ENCODE assay signal across 9 cellular contexts in genomic region chr1:229203030-229203751, GRCh38.
A peak's percentile ranks its signal among the peaks of the same experiment; 100 is the strongest.
DNase-seq lines count a peak whose midpoint lies in the region; ATAC-seq and TF ChIP-seq lines count a peak whose summit lies in the region.
"Had no signal": no experiment of that assay in that cellular context is flagged by ENCODE, and none has a peak within 500 bp of the region (broad histone marks: within the 10 kb centered on the region; RNA-seq: fewer than 3 reads in every experiment).

No MANE protein-coding gene starts in this region.

- H3K27me3 ChIP-seq in mammary epithelial cell (ENCODE audit: insufficient read depth, low read length), result peaks cover 7% of the 10 kb centered on the region
- H3K27me3 ChIP-seq: neutrophil had no signal

- no TSS peak for BruUV-seq in mammary epithelial cell (replicated peaks; lab: Mats Ljungman, UMichigan)

- dilution Hi-C loops in mammary epithelial cell (cut with HindIII; ENCODE audit: low sequenced_read_pairs), result no loop called here

- no peak overlapping the region for H3K9ac ChIP-seq in mammary epithelial cell (ENCODE audit: insufficient read depth, low read length)

- TF ChIP-seq CTCF in mammary epithelial cell (conservative IDR thresholded peaks at IDR 0.05 in 1 of 2, IDR thresholded peaks at IDR 0.05 in 1 of 2; ENCODE audit: extremely low read depth in 1 of 2, insufficient read depth in 1 of 2, low read depth in 1 of 2, low read length in 2 of 2) (no peak), mucosa of descending colon (IDR thresholded peaks at IDR 0.05) (no peak)

- intact Hi-C loops in mammary epithelial cell (cut with micrococcal nuclease), result no loop called here
- intact Hi-C loops in mucosa of descending colon (cut with DNase I, micrococcal nuclease), result no loop called here
- intact Hi-C loops in activated T-helper 1 cell treated with anti-CD3 and anti-CD28 coated beads, Interleukin-12 subunit alpha, Interleukin-12 subunit beta, Interleukin-2, Interleukin-4 antibody, amounts not matched to agents 30 ng/mL and 10 ng/mL and 1 ng/mL, durations not matched to agents 14 hours and 24 hours and 36 hours (cut with micrococcal nuclease), result no loop called here

- no peak overlapping the region for H3K4me2 ChIP-seq in mammary epithelial cell (ENCODE audit: insufficient read depth, low read depth, low read length)

- no peak overlapping the region for H3K4me3 Mint-ChIP-seq in activated T-helper 1 cell treated with anti-CD3 and anti-CD28 coated beads, Interleukin-12 subunit alpha, Interleukin-12 subunit beta, Interleukin-2, Interleukin-4 antibody, amounts not matched to agents 30 ng/mL and 10 ng/mL and 1 ng/mL, durations not matched to agents 14 hours and 24 hours and 36 hours

- DNase-seq in EH (ENCODE audit: low read depth) (peak; percentile 57), NAMALWA (ENCODE audit: low spot score) (peak; percentile 67), mammary epithelial cell (peak; percentile 64), mucosa of descending colon (no peak), cerebellar cortex (ENCODE audit: low spot score) (no peak)
- DNase-seq in activated T-helper 1 cell treated with anti-CD3 and anti-CD28 coated beads, Interleukin-12 subunit alpha, Interleukin-12 subunit beta, Interleukin-2, Interleukin-4 antibody, amounts not matched to agents 30 ng/mL and 10 ng/mL and 1 ng/mL, durations not matched to agents 14 hours and 24 hours and 36 hours (ENCODE audit: low spot score), result no peak
- no peak for DNase-seq in activated CD4-positive, alpha-beta T cell treated with anti-CD3 and anti-CD28 coated beads for 4 hours
- DNase-seq in activated CD8-positive, alpha-beta memory T cell treated with anti-CD3 and anti-CD28 coated beads, Interleukin-2, amount 50 U/mL, for 48 hours, result no peak

- H2AFZ ChIP-seq in mammary epithelial cell (ENCODE audit: low read depth, low read length), result no peak overlapping the region

- WGBS in mammary epithelial cell (ENCODE audit: low coverage, missing lambda C conversion rate), result 73% methylated on average over 5 of the region's 5 CpGs

- CTCF ChIA-PET in mammary epithelial cell (lab: Charles Lee; ENCODE audit: low non-redundant PET), result no interaction called here

- H3K79me2 ChIP-seq in mammary epithelial cell (ENCODE audit: insufficient read depth, low read length), result no peaks in the 10 kb centered on the region

- ATAC-seq in mucosa of descending colon, result peak; percentile 52

- peaks cover 3% of the 10 kb centered on the region for H3K4me1 ChIP-seq in mammary epithelial cell (ENCODE audit: insufficient read depth, low read length)
- H3K4me1 ChIP-seq in mucosa of descending colon (ENCODE audit: low read depth), result peaks cover 9% of the 10 kb centered on the region

- no peaks in the 10 kb centered on the region for H4K20me1 ChIP-seq in mammary epithelial cell (ENCODE audit: insufficient read depth, low read length)

- no peak overlapping the region for H3K4me3 ChIP-seq in mammary epithelial cell (replicated peaks in 1 of 3; ENCODE audit: insufficient read depth in 1 of 3, low read depth in 2 of 3, low read length in 3 of 3)
- no peak overlapping the region for H3K4me3 ChIP-seq in mucosa of descending colon

- no peak overlapping the region for H3K27ac Mint-ChIP-seq in activated T-helper 1 cell treated with anti-CD3 and anti-CD28 coated beads, Interleukin-12 subunit alpha, Interleukin-12 subunit beta, Interleukin-2, Interleukin-4 antibody, amounts not matched to agents 30 ng/mL and 10 ng/mL and 1 ng/mL, durations not matched to agents 14 hours and 24 hours and 36 hours

- no peak overlapping the region for H3K27ac ChIP-seq in mammary epithelial cell (ENCODE audit: insufficient read depth, low read depth, low read length)
- H3K27ac ChIP-seq: neutrophil had no signal

- in situ Hi-C loops in mammary epithelial cell (cut with MboI; ENCODE audit: low sequenced_read_pairs in 2 of 2), result no loop called here

- H3K9me3 ChIP-seq in mammary epithelial cell (replicated peaks; ENCODE audit: insufficient read depth, low read length) (no peaks in the 10 kb centered on the region), mucosa of descending colon (no peaks in the 10 kb centered on the region)
- H3K9me3 ChIP-seq: neutrophil had no signal

- no peaks in the 10 kb centered on the region for H3K36me3 Mint-ChIP-seq in activated T-helper 1 cell treated with anti-CD3 and anti-CD28 coated beads, Interleukin-12 subunit alpha, Interleukin-12 subunit beta, Interleukin-2, Interleukin-4 antibody, amounts not matched to agents 30 ng/mL and 10 ng/mL and 1 ng/mL, durations not matched to agents 14 hours and 24 hours and 36 hours (ENCODE audit: low read depth)

- peaks cover 20% of the 10 kb centered on the region for H3K4me1 Mint-ChIP-seq in activated T-helper 1 cell treated with anti-CD3 and anti-CD28 coated beads, Interleukin-12 subunit alpha, Interleukin-12 subunit beta, Interleukin-2, Interleukin-4 antibody, amounts not matched to agents 30 ng/mL and 10 ng/mL and 1 ng/mL, durations not matched to agents 14 hours and 24 hours and 36 hours (ENCODE audit: low read depth)

- no peaks in the 10 kb centered on the region for H3K36me3 ChIP-seq in mammary epithelial cell (ENCODE audit: insufficient read depth, low read length)
- no peaks in the 10 kb centered on the region for H3K36me3 ChIP-seq in mucosa of descending colon (ENCODE audit: low read depth)
- H3K36me3 ChIP-seq: neutrophil had no signal

- no peaks in the 10 kb centered on the region for H3K9me3 Mint-ChIP-seq in activated T-helper 1 cell treated with anti-CD3 and anti-CD28 coated beads, Interleukin-12 subunit alpha, Interleukin-12 subunit beta, Interleukin-2, Interleukin-4 antibody, amounts not matched to agents 30 ng/mL and 10 ng/mL and 1 ng/mL, durations not matched to agents 14 hours and 24 hours and 36 hours

- peaks cover 16% of the 10 kb centered on the region for H3K27me3 Mint-ChIP-seq in activated T-helper 1 cell treated with anti-CD3 and anti-CD28 coated beads, Interleukin-12 subunit alpha, Interleukin-12 subunit beta, Interleukin-2, Interleukin-4 antibody, amounts not matched to agents 30 ng/mL and 10 ng/mL and 1 ng/mL, durations not matched to agents 14 hours and 24 hours and 36 hours (ENCODE audit: insufficient read depth)

Comparison
In these comparisons a context has a peak if more than half of its experiments do, and no peak if none do; other contexts are left out.
1. DNase-seq: peak in EH (single experiment), NAMALWA (single experiment) and mammary epithelial cell (single experiment); none in mucosa of descending colon (0 of 3), cerebellar cortex (single experiment), activated T-helper 1 cell treated with anti-CD3 and anti-CD28 coated beads, Interleukin-12 subunit alpha, Interleukin-12 subunit beta, Interleukin-2, Interleukin-4 antibody, amounts not matched to agents 30 ng/mL and 10 ng/mL and 1 ng/mL, durations not matched to agents 14 hours and 24 hours and 36 hours (single experiment), activated CD4-positive, alpha-beta T cell treated with anti-CD3 and anti-CD28 coated beads for 4 hours (0 of 2) and activated CD8-positive, alpha-beta memory T cell treated with anti-CD3 and anti-CD28 coated beads, Interleukin-2, amount 50 U/mL, for 48 hours (single experiment).